18 cellular contexts compared by ENCODE assay signal in genomic region chr15:32132850-32133249, GRCh38.
DNase-seq lines count a peak whose midpoint lies in the region; ATAC-seq, FAIRE-seq and TF ChIP-seq lines count a peak whose summit lies in the region.
"Had no signal": no experiment of that assay in that cellular context is flagged by ENCODE, and none has a peak within 500 bp of the region (broad histone marks: within the 10 kb centered on the region; RNA-seq: fewer than 3 reads in every experiment).

No MANE protein-coding gene starts in this region.

- DNase-seq in K562 (ENCODE audit: extremely low read depth in 1 of 4, low spot score in 3 of 4) = no peak
- DNase-seq in esophagus muscularis mucosa (ENCODE audit: extremely low spot score) = peak; percentile 57
- DNase-seq in spleen = peak; percentile 16
- DNase-seq in WERI-Rb-1 = no peak
- DNase-seq in stimulated activated CD4-positive, alpha-beta T cell treated with anti-CD3 and anti-CD28 coated beads, Interleukin-12 subunit alpha, Interleukin-12 subunit beta, amount 100 ng/mL, for 4 hours = no peak
- no peak for DNase-seq in NCI-H226
- DNase-seq: C1 segment of cervical spinal cord; Calu3; CD4-positive, alpha-beta memory T cell; COR-L47; DMS53; DND-41; GOT3; HFFc6 had no signal

- 0% methylated on average over 2 of the region's 2 CpGs for WGBS in K562 (ENCODE audit: insufficient coverage, low coverage, missing lambda C conversion rate)
- 43% methylated on average over 2 of the region's 2 CpGs for WGBS in esophagus muscularis mucosa
- 47 to 59% (median 55%) methylated on average over 2 of the region's 2 CpGs for WGBS in spleen, 5 donors

- TF ChIP-seq POLR2A in K562 (conservative IDR thresholded peaks at IDR 0.05) (no peak), esophagus muscularis mucosa (IDR thresholded peaks at IDR 0.05; ENCODE audit: low read depth) (no peak), spleen (IDR thresholded peaks at IDR 0.05) (no peak)

- H2AFZ ChIP-seq in K562 (ENCODE audit: low read depth, low read length) = no peak overlapping the region

- H4K20me1 ChIP-seq in K562 (replicated peaks; ENCODE audit: control insufficient read depth, insufficient read depth, low read length) = no peaks in the 10 kb centered on the region

- no peak for FAIRE-seq in K562 (lab: Jason Lieb, UNC)
- FAIRE-seq: G401.6, GM12892, H54 had no signal

- H3K27me3 ChIP-seq in K562 (ENCODE audit: control insufficient read depth in 2 of 2, insufficient read depth in 2 of 2, low read length in 2 of 2) (no peaks in the 10 kb centered on the region; a peak in 1 of 5 replicates), esophagus muscularis mucosa (peaks cover 0 to 10% (median 0%) of the 10 kb centered on the region in 4 donors), spleen (replicated peaks in 1 of 7) (peaks cover 0 to 29% (median 0%) of the 10 kb centered on the region in 7 donors), WERI-Rb-1 (ENCODE audit: insufficient read depth, low read depth, severe bottlenecking) (no peaks in the 10 kb centered on the region)

- TF ChIP-seq EP300 in K562 (IDR thresholded peaks at IDR 0.05; ENCODE audit: low read length) = no peak
- TF ChIP-seq EP300 in esophagus muscularis mucosa (IDR thresholded peaks at IDR 0.05) = no peak

- TF ChIP-seq RAD21 in K562 (CRISPR knock-in tag; conservative IDR thresholded peaks at IDR 0.05 in 1 of 2, IDR thresholded peaks at IDR 0.05 in 1 of 2) = no peak

- POLR2A ChIA-PET in K562 (lab: Yijun Ruan, JAX) = interaction anchor here (0.7 kb wide), 1 partner anchor 179 kb away, joined by 3 read pairs; no protein-coding TSS in a partner anchor

- no peak overlapping the region for H3K9ac ChIP-seq in K562 (ENCODE audit: insufficient read depth in 1 of 2, low read depth in 2 of 2, low read length in 2 of 2)

- H3K36me3 ChIP-seq in K562 (ENCODE audit: control insufficient read depth, insufficient read depth, low read length) (no peaks in the 10 kb centered on the region), esophagus muscularis mucosa (no peaks in the 10 kb centered on the region), spleen (no peaks in the 10 kb centered on the region), WERI-Rb-1 (no peaks in the 10 kb centered on the region)
- H3K36me3 ChIP-seq: HAP-1 had no signal

- no peaks in the 10 kb centered on the region for H3K9me3 ChIP-seq in K562 (replicated peaks; ENCODE audit: control insufficient read depth, insufficient read depth, low read depth, low read length)
- H3K9me3 ChIP-seq in esophagus muscularis mucosa = no peaks in the 10 kb centered on the region
- no peaks in the 10 kb centered on the region for H3K9me3 ChIP-seq in spleen
- H3K9me3 ChIP-seq in WERI-Rb-1 (ENCODE audit: severe bottlenecking) = no peaks in the 10 kb centered on the region
- H3K9me3 ChIP-seq: HAP-1 had no signal

- H3K4me3 ChIP-seq in K562 (no peak overlapping the region), esophagus muscularis mucosa (no peak overlapping the region), spleen (no peak overlapping the region), WERI-Rb-1 (ENCODE audit: low read depth, low read length) (no peak overlapping the region)
- H3K4me3 ChIP-seq: HAP-1 had no signal

- H3K4me1 ChIP-seq in K562 (replicated peaks in 1 of 2; ENCODE audit: control insufficient read depth in 2 of 2, insufficient read depth in 2 of 2, low read length in 2 of 2) (no peaks in the 10 kb centered on the region; a peak in 1 of 5 replicates), esophagus muscularis mucosa (no peaks in the 10 kb centered on the region), spleen (no peaks in the 10 kb centered on the region)
- H3K4me1 ChIP-seq: HAP-1 had no signal

- CTCF ChIA-PET in K562 (lab: Yijun Ruan, JAX; ENCODE audit: low intra/inter-chr PET ratio) = no interaction called here

- TF ChIP-seq CTCF in K562 (IDR thresholded peaks at IDR 0.05 in 2 of 3, conservative IDR thresholded peaks at IDR 0.05 in 1 of 3; ENCODE audit: insufficient read depth in 2 of 3, low read depth in 1 of 3, low read length in 3 of 3) = no peak
- no peak for TF ChIP-seq CTCF in esophagus muscularis mucosa (IDR thresholded peaks at IDR 0.05)
- no peak for TF ChIP-seq CTCF in spleen (IDR thresholded peaks at IDR 0.05 in 8 of 11, conservative IDR thresholded peaks at IDR 0.05 in 3 of 11)
- TF ChIP-seq CTCF in WERI-Rb-1 (IDR thresholded peaks at IDR 0.05; ENCODE audit: low read depth, low read length) = no peak

- H3K9me1 ChIP-seq in K562 (ENCODE audit: control insufficient read depth, insufficient read depth, low read length) = no peaks in the 10 kb centered on the region

- in situ Hi-C loops in K562 (cut with MboI) = no loop called here

- H3K79me2 ChIP-seq in K562 (ENCODE audit: control insufficient read depth, insufficient read depth, low read length) = no peaks in the 10 kb centered on the region

- intact Hi-C loops in K562 (cut with micrococcal nuclease) (no loop called here), esophagus muscularis mucosa (cut with DNase I) (no loop called here), spleen (cut with DNase I; ENCODE audit: low total_unique reads) (no loop called here)

- no peak overlapping the region for H3K27ac ChIP-seq in K562 (ENCODE audit: extremely low read depth, low read depth, low read length)
- no peak overlapping the region for H3K27ac ChIP-seq in esophagus muscularis mucosa (replicated peaks in 1 of 4)
- H3K27ac ChIP-seq in spleen = no peak overlapping the region
- H3K27ac ChIP-seq in WERI-Rb-1 = no peak overlapping the region

- ATAC-seq in K562 = no peak

- no TSS peak for BruUV-seq in K562 (replicated peaks; lab: Mats Ljungman, UMichigan)

- H3K4me2 ChIP-seq in K562 (ENCODE audit: insufficient read depth, low read length) = no peak overlapping the region

TF ChIP-seq in K562, 482 proteins besides CTCF, POLR2A, EP300 and RAD21:
- no peak for TF ChIP-seq KHSRP (IDR thresholded peaks at IDR 0.05)
- TF ChIP-seq POLR2H (tag; IDR thresholded peaks at IDR 0.05; ENCODE audit: low read depth) = no peak
- TF ChIP-seq ZNF133 (CRISPR knock-in tag; IDR thresholded peaks at IDR 0.05) = no peak
- peak; percentile 28; the same call in 1 of the 2 replicates for TF ChIP-seq MAFG (tag; conservative IDR thresholded peaks at IDR 0.05)

Comparison
In these comparisons a context has a peak if more than half of its experiments do, and no peak if none do; other contexts are left out.
1. DNase-seq: peak in esophagus muscularis mucosa (single experiment) and spleen (single experiment); none in K562 (0 of 4), WERI-Rb-1 (single experiment), stimulated activated CD4-positive, alpha-beta T cell treated with anti-CD3 and anti-CD28 coated beads, Interleukin-12 subunit alpha, Interleukin-12 subunit beta, amount 100 ng/mL, for 4 hours (single experiment) and NCI-H226 (single experiment).